1 cellular context compared by ENCODE assay signal in genomic region chr15:44710236-44711088, GRCh38.
TF ChIP-seq lines count a peak whose summit lies in the region.

No MANE protein-coding gene starts in this region.

TF ChIP-seq in H1, 55 proteins besides CTCF, POLR2A, EP300 and RAD21:
- TF ChIP-seq KDM1A (IDR thresholded peaks at IDR 0.05; ENCODE audit: borderline replicate concordance, low read length) (0 out of 2 replicates have a peak, but pooled peaks have one; percentile 38), SP1 (IDR thresholded peaks at IDR 0.05; ENCODE audit: low read depth, low read length) (no peak)
